ENCODE assay signal across 1 cellular context in genomic region chr16:23148513-23149266, GRCh38.
TF ChIP-seq lines count a peak whose summit lies in the region.

No MANE protein-coding gene starts in this region.

TF ChIP-seq in HepG2, 621 proteins besides CTCF, POLR2A, EP300 and RAD21 (continued from another document and continues in another):
- TF ChIP-seq, protein P1, sequence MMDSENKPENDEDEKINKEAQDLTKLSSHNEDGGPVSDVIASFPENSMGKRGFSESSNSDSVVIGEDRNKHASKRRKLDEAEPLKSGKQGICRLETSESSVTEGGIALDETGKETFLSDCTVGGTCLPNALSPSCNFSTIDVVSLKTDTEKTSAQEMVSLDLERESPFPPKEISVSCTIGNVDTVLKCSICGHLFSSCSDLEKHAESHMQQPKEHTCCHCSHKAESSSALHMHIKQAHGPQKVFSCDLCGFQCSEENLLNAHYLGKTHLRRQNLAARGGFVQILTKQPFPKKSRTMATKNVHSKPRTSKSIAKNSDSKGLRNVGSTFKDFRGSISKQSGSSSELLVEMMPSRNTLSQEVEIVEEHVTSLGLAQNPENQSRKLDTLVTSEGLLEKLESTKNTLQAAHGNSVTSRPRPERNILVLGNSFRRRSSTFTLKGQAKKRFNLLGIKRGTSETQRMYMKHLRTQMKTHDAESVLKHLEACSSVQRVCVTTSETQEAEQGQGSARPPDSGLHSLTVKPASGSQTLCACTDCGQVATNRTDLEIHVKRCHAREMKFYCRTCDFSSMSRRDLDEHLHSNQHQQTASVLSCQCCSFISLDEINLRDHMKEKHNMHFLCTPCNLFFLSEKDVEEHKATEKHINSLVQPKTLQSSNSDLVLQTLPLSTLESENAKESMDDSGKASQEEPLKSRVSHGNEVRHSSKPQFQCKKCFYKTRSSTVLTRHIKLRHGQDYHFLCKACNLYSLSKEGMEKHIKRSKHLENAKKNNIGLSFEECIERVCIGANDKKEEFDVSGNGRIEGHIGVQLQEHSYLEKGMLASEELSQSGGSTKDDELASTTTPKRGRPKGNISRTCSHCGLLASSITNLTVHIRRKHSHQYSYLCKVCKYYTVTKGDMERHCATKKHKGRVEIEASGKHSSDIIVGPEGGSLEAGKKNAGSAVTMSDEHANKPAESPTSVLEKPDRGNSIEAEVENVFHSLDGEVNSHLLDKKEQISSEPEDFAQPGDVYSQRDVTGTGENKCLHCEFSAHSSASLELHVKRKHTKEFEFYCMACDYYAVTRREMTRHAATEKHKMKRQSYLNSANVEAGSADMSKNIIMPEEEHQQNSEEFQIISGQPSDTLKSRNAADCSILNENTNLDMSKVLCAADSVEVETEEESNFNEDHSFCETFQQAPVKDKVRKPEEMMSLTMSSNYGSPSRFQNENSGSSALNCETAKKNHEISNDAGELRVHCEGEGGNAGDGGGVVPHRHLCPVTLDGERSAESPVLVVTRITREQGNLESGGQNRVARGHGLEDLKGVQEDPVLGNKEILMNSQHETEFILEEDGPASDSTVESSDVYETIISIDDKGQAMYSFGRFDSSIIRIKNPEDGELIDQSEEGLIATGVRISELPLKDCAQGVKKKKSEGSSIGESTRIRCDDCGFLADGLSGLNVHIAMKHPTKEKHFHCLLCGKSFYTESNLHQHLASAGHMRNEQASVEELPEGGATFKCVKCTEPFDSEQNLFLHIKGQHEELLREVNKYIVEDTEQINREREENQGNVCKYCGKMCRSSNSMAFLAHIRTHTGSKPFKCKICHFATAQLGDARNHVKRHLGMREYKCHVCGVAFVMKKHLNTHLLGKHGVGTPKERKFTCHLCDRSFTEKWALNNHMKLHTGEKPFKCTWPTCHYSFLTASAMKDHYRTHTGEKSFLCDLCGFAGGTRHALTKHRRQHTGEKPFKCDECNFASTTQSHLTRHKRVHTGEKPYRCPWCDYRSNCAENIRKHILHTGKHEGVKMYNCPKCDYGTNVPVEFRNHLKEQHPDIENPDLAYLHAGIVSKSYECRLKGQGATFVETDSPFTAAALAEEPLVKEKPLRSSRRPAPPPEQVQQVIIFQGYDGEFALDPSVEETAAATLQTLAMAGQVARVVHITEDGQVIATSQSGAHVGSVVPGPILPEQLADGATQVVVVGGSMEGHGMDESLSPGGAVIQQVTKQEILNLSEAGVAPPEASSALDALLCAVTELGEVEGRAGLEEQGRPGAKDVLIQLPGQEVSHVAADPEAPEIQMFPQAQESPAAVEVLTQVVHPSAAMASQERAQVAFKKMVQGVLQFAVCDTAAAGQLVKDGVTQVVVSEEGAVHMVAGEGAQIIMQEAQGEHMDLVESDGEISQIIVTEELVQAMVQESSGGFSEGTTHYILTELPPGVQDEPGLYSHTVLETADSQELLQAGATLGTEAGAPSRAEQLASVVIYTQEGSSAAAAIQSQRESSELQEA (CRISPR knock-in tag; IDR thresholded peaks at IDR 0.05; ENCODE audit: not compliant biosample characterization): peak; percentile 91
- TF ChIP-seq THAP8 (CRISPR knock-in tag; IDR thresholded peaks at IDR 0.05; ENCODE audit: borderline replicate concordance) (0 out of 2 replicates have a peak, but pooled peaks have one; percentile 89), MIER3 (CRISPR knock-in tag; IDR thresholded peaks at IDR 0.05; ENCODE audit: borderline replicate concordance) (0 out of 2 replicates have a peak, but pooled peaks have one; percentile 20), ZNF121 (CRISPR knock-in tag; IDR thresholded peaks at IDR 0.05) (peak; percentile 60; the same call in 1 of the 2 replicates), ATF7-NPFF (CRISPR knock-in tag; IDR thresholded peaks at IDR 0.05; ENCODE audit: low read depth) (no peak), ATF6 (CRISPR knock-in tag; conservative IDR thresholded peaks at IDR 0.05) (0 out of 2 replicates have a peak, but pooled peaks have one; percentile 29), BRF2 (CRISPR knock-in tag; IDR thresholded peaks at IDR 0.05) (peak; percentile 53; the same call in 1 of the 2 replicates), ZNF75D (CRISPR knock-in tag; IDR thresholded peaks at IDR 0.05; ENCODE audit: borderline replicate concordance) (no peak), ARID2 (CRISPR knock-in tag; IDR thresholded peaks at IDR 0.05; ENCODE audit: borderline replicate concordance) (peak; percentile 77; the same call in 1 of the 2 replicates), ZNF232 (CRISPR knock-in tag; IDR thresholded peaks at IDR 0.05; ENCODE audit: borderline replicate concordance) (peak; percentile 81; the same call in 1 of the 2 replicates), RAD51 (IDR thresholded peaks at IDR 0.05; ENCODE audit: borderline replicate concordance) (no peak), ZNF816 (CRISPR knock-in tag; IDR thresholded peaks at IDR 0.05; ENCODE audit: borderline replicate concordance) (no peak; the same call in 1 of the 2 replicates), ZNF24 (IDR thresholded peaks at IDR 0.05) (peak; percentile 96), RBM39 (IDR thresholded peaks at IDR 0.05; ENCODE audit: low read depth, low read length, poor library complexity, severe bottlenecking) (peak; percentile 2), ZNF782 (CRISPR knock-in tag; IDR thresholded peaks at IDR 0.05; ENCODE audit: borderline replicate concordance) (no peak; the same call in 1 of the 2 replicates), THAP7 (CRISPR knock-in tag; IDR thresholded peaks at IDR 0.05) (peak; percentile 58; the same call in 1 of the 2 replicates), CEBPB (IDR thresholded peaks at IDR 0.05; ENCODE audit: borderline replicate concordance, low read depth, low read length) (no peak), PRMT3 (CRISPR knock-in tag; IDR thresholded peaks at IDR 0.05; ENCODE audit: borderline replicate concordance, low read depth) (peak; percentile 78; the same call in 1 of the 2 replicates), FOXO1 (CRISPR knock-in tag; IDR thresholded peaks at IDR 0.05) (peak; percentile 59; the same call in 1 of the 2 replicates), MED13 (CRISPR knock-in tag; IDR thresholded peaks at IDR 0.05) (no peak; the same call in 1 of the 2 replicates), ZNF225 (CRISPR knock-in tag; IDR thresholded peaks at IDR 0.05) (peak; percentile 26; the same call in 1 of the 2 replicates), ZNF772 (CRISPR knock-in tag; IDR thresholded peaks at IDR 0.05) (peak; percentile 65; the same call in 1 of the 2 replicates), TOPORS (CRISPR knock-in tag; IDR thresholded peaks at IDR 0.05) (0 out of 2 replicates have a peak, but pooled peaks have one; percentile 73), ZNF513 (CRISPR knock-in tag; conservative IDR thresholded peaks at IDR 0.05) (no peak), DMAP1 (CRISPR knock-in tag; IDR thresholded peaks at IDR 0.05) (peak; percentile 84), ETS1 (CRISPR knock-in tag; IDR thresholded peaks at IDR 0.05) (0 out of 2 replicates have a peak, but pooled peaks have one; percentile 55)
- TF ChIP-seq, protein P2, sequence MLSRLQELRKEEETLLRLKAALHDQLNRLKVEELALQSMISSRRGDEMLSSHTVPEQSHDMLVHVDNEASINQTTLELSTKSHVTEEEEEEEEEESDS (CRISPR knock-in tag; IDR thresholded peaks at IDR 0.05; ENCODE audit: borderline replicate concordance): 0 out of 2 replicates have a peak, but pooled peaks have one; percentile 62
- TF ChIP-seq, protein P3, sequence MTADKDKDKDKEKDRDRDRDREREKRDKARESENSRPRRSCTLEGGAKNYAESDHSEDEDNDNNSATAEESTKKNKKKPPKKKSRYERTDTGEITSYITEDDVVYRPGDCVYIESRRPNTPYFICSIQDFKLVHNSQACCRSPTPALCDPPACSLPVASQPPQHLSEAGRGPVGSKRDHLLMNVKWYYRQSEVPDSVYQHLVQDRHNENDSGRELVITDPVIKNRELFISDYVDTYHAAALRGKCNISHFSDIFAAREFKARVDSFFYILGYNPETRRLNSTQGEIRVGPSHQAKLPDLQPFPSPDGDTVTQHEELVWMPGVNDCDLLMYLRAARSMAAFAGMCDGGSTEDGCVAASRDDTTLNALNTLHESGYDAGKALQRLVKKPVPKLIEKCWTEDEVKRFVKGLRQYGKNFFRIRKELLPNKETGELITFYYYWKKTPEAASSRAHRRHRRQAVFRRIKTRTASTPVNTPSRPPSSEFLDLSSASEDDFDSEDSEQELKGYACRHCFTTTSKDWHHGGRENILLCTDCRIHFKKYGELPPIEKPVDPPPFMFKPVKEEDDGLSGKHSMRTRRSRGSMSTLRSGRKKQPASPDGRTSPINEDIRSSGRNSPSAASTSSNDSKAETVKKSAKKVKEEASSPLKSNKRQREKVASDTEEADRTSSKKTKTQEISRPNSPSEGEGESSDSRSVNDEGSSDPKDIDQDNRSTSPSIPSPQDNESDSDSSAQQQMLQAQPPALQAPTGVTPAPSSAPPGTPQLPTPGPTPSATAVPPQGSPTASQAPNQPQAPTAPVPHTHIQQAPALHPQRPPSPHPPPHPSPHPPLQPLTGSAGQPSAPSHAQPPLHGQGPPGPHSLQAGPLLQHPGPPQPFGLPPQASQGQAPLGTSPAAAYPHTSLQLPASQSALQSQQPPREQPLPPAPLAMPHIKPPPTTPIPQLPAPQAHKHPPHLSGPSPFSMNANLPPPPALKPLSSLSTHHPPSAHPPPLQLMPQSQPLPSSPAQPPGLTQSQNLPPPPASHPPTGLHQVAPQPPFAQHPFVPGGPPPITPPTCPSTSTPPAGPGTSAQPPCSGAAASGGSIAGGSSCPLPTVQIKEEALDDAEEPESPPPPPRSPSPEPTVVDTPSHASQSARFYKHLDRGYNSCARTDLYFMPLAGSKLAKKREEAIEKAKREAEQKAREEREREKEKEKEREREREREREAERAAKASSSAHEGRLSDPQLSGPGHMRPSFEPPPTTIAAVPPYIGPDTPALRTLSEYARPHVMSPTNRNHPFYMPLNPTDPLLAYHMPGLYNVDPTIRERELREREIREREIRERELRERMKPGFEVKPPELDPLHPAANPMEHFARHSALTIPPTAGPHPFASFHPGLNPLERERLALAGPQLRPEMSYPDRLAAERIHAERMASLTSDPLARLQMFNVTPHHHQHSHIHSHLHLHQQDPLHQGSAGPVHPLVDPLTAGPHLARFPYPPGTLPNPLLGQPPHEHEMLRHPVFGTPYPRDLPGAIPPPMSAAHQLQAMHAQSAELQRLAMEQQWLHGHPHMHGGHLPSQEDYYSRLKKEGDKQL (CRISPR knock-in tag; IDR thresholded peaks at IDR 0.05; ENCODE audit: low read depth): 0 out of 2 replicates have a peak, but pooled peaks have one; percentile 30
